21 cellular contexts compared by ENCODE assay signal in genomic region chr1:223853748-223854147, GRCh38. TPM values are rescaled to one million over a fixed set of nuclear protein-coding genes. Genes with fewer than 3 reads are reported as not detected.
DNase-seq lines count a peak whose midpoint lies in the region; ATAC-seq and TF ChIP-seq lines count a peak whose summit lies in the region.
"Had no signal": no experiment of that assay in that cellular context is flagged by ENCODE, and none has a peak within 500 bp of the region (broad histone marks: within the 10 kb centered on the region; RNA-seq: fewer than 3 reads in every experiment).

No MANE protein-coding gene starts in this region.

- H3K36me3 Mint-ChIP-seq in T-helper 17 cell (ENCODE audit: low read depth) = peaks cover 8% of the 10 kb centered on the region
- H3K36me3 Mint-ChIP-seq: CD4-positive, CD25-positive, alpha-beta regulatory T cell had no signal

- H3K27me3 ChIP-seq in aorta (ENCODE audit: control insufficient read depth in 1 of 2, insufficient read depth in 2 of 2, low read length in 1 of 2) = no peaks in the 10 kb centered on the region
- H3K27me3 ChIP-seq: BE2C had no signal

- ATAC-seq in GM18498 (IDR thresholded peaks at IDR 0.05; ENCODE audit: unreplicated experiment) = peak; percentile 81
- ATAC-seq in GM19324 (IDR thresholded peaks at IDR 0.05; ENCODE audit: low FRiP score, unreplicated experiment) = peak; percentile 69
- no peak for ATAC-seq in T-helper 17 cell
- ATAC-seq in HG02981 (IDR thresholded peaks at IDR 0.05; ENCODE audit: unreplicated experiment) = no peak
- ATAC-seq in HG02970 (IDR thresholded peaks at IDR 0.05; ENCODE audit: low FRiP score, unreplicated experiment) = no peak
- no peak for ATAC-seq in aorta (ENCODE audit: low FRiP score)

- H3K4me1 ChIP-seq in aorta (ENCODE audit: control insufficient read depth in 1 of 2, insufficient read depth in 2 of 2, low read length in 2 of 2) = no peaks in the 10 kb centered on the region
- H3K4me1 ChIP-seq: BE2C had no signal

- POLR2A ChIA-PET in HEK293T (lab: Yijun Ruan, JAX) = interaction anchor here (2.8 kb wide), 1 partner anchor 8 kb away, joined by 17 read pairs; the partner anchor contains the start of gene TP53BP2

- CTCF ChIA-PET in HEK293T (lab: Yijun Ruan, JAX) = no interaction called here

- intact Hi-C loops in aorta (cut with DNase I) = loop anchor here in 1 of 2 donors (5.0 kb wide), 1 partner anchor 34 kb away; no protein-coding TSS in a partner anchor

- DNase-seq in HEK293T (ENCODE audit: extremely low spot score) (no peak), T-helper 17 cell (no peak), NCI-H2227 treated with DMSO at 0.1 percent for 48 hours (lab: John Stamatoyannopoulos, UW) (no peak), aorta (no peak)
- DNase-seq: BE2C; CD4-positive, CD25-positive, alpha-beta regulatory T cell; NCI-H1105; NCI-H2081; NCI-H2171; NCI-H446 treated with DMSO at 0.1 percent for 48 hours; NCI-H69; NK-92 treated with Interleukin-12 subunit alpha and Interleukin-12 subunit beta, amount 100 ng/mL, for 24 hours; SHP77 treated with DMSO at 0.1 percent for 48 hours; SW 1271 had no signal

- no peaks in the 10 kb centered on the region for H3K36me3 ChIP-seq in aorta (ENCODE audit: control insufficient read depth in 1 of 2, insufficient read depth in 2 of 2, low read length in 1 of 2)
- H3K36me3 ChIP-seq: BE2C had no signal

- no peak overlapping the region for H3K4me3 Mint-ChIP-seq in T-helper 17 cell

- peaks cover 19% of the 10 kb centered on the region for H3K27me3 Mint-ChIP-seq in T-helper 17 cell

- no peak overlapping the region for H3K4me3 ChIP-seq in aorta (ENCODE audit: low read length in 2 of 2)
- H3K4me3 ChIP-seq: SK-N-MC had no signal

- H3K4me1 Mint-ChIP-seq in T-helper 17 cell = peaks cover 12% of the 10 kb centered on the region
- H3K4me1 Mint-ChIP-seq: CD4-positive, CD25-positive, alpha-beta regulatory T cell had no signal

- H3K27ac Mint-ChIP-seq in T-helper 17 cell = peak overlapping the region; percentile 39

- 96 to 100% methylated on average over 1 of the region's 1 CpG for WGBS in aorta, 2 donors

- H3K9me3 ChIP-seq in T-helper 17 cell (ENCODE audit: control insufficient read depth, low read length, poor library complexity, severe bottlenecking) (no peaks in the 10 kb centered on the region), aorta (ENCODE audit: control insufficient read depth, low read length) (no peaks in the 10 kb centered on the region)
- H3K9me3 ChIP-seq: BE2C had no signal

- no peak overlapping the region for H3K27ac ChIP-seq in aorta (ENCODE audit: low read depth in 1 of 2, low read length in 2 of 2)
- H3K27ac ChIP-seq: KMS-11, RWPE1, SK-N-MC had no signal

TF ChIP-seq in HEK293T, 16 proteins besides CTCF, POLR2A, EP300 and RAD21:
- TF ChIP-seq TARDBP (IDR thresholded peaks at IDR 0.05) (no peak), LEF1 (IDR thresholded peaks at IDR 0.05; ENCODE audit: borderline replicate concordance) (no peak), ZNF384 (IDR thresholded peaks at IDR 0.05) (no peak), FOXM1 (IDR thresholded peaks at IDR 0.05; ENCODE audit: borderline replicate concordance) (no peak), L3MBTL2 (conservative IDR thresholded peaks at IDR 0.05) (peak; percentile 41; the same call in 1 of the 2 replicates), SUZ12 (IDR thresholded peaks at IDR 0.05) (no peak), CTBP1 (IDR thresholded peaks at IDR 0.05; ENCODE audit: borderline replicate concordance) (no peak)

RNA-seq across cellular contexts. Expression of gene TP53BP2, which starts 8.0 kb away (rescaled TPM):
- total RNA-seq in T-helper 17 cell = 100 to 1,000 TPM in 1 of 2 donors, 10 to 100 TPM in 1; 97.6 to 136 TPM
- 10 to 100 TPM; 60.6 to 83.9 TPM for total RNA-seq in aorta
- 10 to 100 TPM; 10.3 to 22.3 TPM for polyA plus RNA-seq in aorta

Comparison
In these comparisons a context has a peak if more than half of its experiments do, and no peak if none do; other contexts are left out.
1. ATAC-seq: peak in GM18498 (single experiment) and GM19324 (single experiment); none in T-helper 17 cell (single experiment), HG02981 (single experiment), HG02970 (single experiment) and aorta (single experiment).